ENCODE assay signal across 15 cellular contexts in genomic region chr11:118410055-118410745, GRCh38. TPM values are rescaled to one million over a fixed set of nuclear protein-coding genes. Genes with fewer than 3 reads are reported as not detected.
DNase-seq lines count a peak whose midpoint lies in the region; ATAC-seq and TF ChIP-seq lines count a peak whose summit lies in the region.
"Had no signal": no experiment of that assay in that cellular context is flagged by ENCODE, and none has a peak within 500 bp of the region (broad histone marks: within the 10 kb centered on the region; RNA-seq: fewer than 3 reads in every experiment).

No MANE protein-coding gene starts in this region.

- in situ Hi-C loops in Caki2 (cut with HindIII; ENCODE audit: low pct_unique_long_range_greater_than_20kb, low sequenced_read_pairs) (no loop called here), Panc1 (cut with HindIII; ENCODE audit: low pct_unique_long_range_greater_than_20kb, low sequenced_read_pairs) (no loop called here), G401 (cut with HindIII; ENCODE audit: low sequenced_read_pairs) (no loop called here)

- peak; percentile 67 for DNase-seq in Caki2 (ENCODE audit: low read depth)
- DNase-seq in Panc1 (ENCODE audit: low read depth, low spot score), result no peak
- DNase-seq in COR-L47 (lab: John Stamatoyannopoulos, UW), result no peak
- no peak for DNase-seq in MM.1S
- DNase-seq in NCI-H345 (lab: John Stamatoyannopoulos, UW), result no peak
- DNase-seq in G401 (ENCODE audit: low spot score), result no peak
- DNase-seq: activated CD4-positive, CD25-positive, alpha-beta regulatory T cell; NCI-H187; NK-92 treated with Interleukin-12 subunit alpha and Interleukin-12 subunit beta, amount 100 ng/mL, for 24 hours; SK-N-SH; stimulated activated naive CD8-positive, alpha-beta T cell treated with anti-CD3 and anti-CD28 coated beads, Interleukin-15, Interleukin-2, amounts not matched to agents 100 U/mL and 50 U/mL, for 24 hours had no signal

- peaks cover 50% of the 10 kb centered on the region for H3K79me2 ChIP-seq in MM.1S (ENCODE audit: low read length)

- no peak overlapping the region for H2AFZ ChIP-seq in MM.1S (ENCODE audit: low read length)
- H2AFZ ChIP-seq: parathyroid adenoma had no signal

- H3F3A ChIP-seq in MM.1S (ENCODE audit: insufficient read depth, low read length), result no peaks in the 10 kb centered on the region

- ATAC-seq in GM18867 (IDR thresholded peaks at IDR 0.05; ENCODE audit: unreplicated experiment) (peak; percentile 73), HG02759 (IDR thresholded peaks at IDR 0.05; ENCODE audit: unreplicated experiment) (peak; percentile 54), Panc1 (no peak)
- ATAC-seq: stimulated activated naive CD8-positive, alpha-beta T cell treated with anti-CD3 and anti-CD28 coated beads, Interleukin-15, Interleukin-2, amounts not matched to agents 100 U/mL and 50 U/mL, for 24 hours had no signal

- H4K20me1 ChIP-seq in MM.1S (ENCODE audit: insufficient read depth, low read length), result peaks cover 5% of the 10 kb centered on the region; the same call in 1 of the 2 replicates

- H3K4me1 ChIP-seq in Panc1 (ENCODE audit: control insufficient read depth, insufficient read depth, low read length) (peaks cover 67% of the 10 kb centered on the region), MM.1S (ENCODE audit: low read length) (no peaks in the 10 kb centered on the region)
- H3K4me1 ChIP-seq: parathyroid adenoma had no signal

- no peak overlapping the region for H3K9ac ChIP-seq in MM.1S (ENCODE audit: low read length)
- H3K9ac ChIP-seq: parathyroid adenoma, SK-N-SH had no signal

- H3K36me3 ChIP-seq in Panc1 (ENCODE audit: control insufficient read depth, insufficient read depth, low read length), result peaks cover 30% of the 10 kb centered on the region
- 0 out of 2 replicates have a peak, but pooled peaks cover 5% of the 10 kb centered on the region for H3K36me3 ChIP-seq in MM.1S (replicated peaks; ENCODE audit: insufficient read depth, low read length)

- CTCF ChIA-PET in Panc1 (lab: Charles Lee), result interaction anchor here (0.7 kb wide), 1 partner anchor 16 kb away, joined by 3 read pairs; no protein-coding TSS in a partner anchor

- H3K9me3 ChIP-seq in Panc1 (ENCODE audit: control insufficient read depth, insufficient read depth, low read depth, low read length) (no peaks in the 10 kb centered on the region), MM.1S (replicated peaks; ENCODE audit: insufficient read depth, low read length) (no peaks in the 10 kb centered on the region)
- H3K9me3 ChIP-seq: SK-N-SH had no signal

- H3K9me2 ChIP-seq in MM.1S (replicated peaks; ENCODE audit: insufficient read depth, low read length), result no peaks in the 10 kb centered on the region
- H3K9me2 ChIP-seq: SK-N-SH had no signal

- BruUV-seq in Panc1 (replicated peaks; lab: Mats Ljungman, UMichigan), result no TSS peak

- intact Hi-C loops in Panc1 (cut with micrococcal nuclease; ENCODE audit: unreplicated experiment), result no loop called here

- POLR2A ChIA-PET in Panc1 (lab: Charles Lee), result interaction anchor here (0.6 kb wide), 2 partner anchors 88 to 160 kb away, joined by 4 read pairs; no protein-coding TSS in a partner anchor

- peak overlapping the region; percentile 62 for H3K27ac ChIP-seq in Panc1 (ENCODE audit: low read length)
- H3K27ac ChIP-seq in MM.1S (ENCODE audit: low read length), result no peak overlapping the region
- H3K27ac ChIP-seq: C4-2B, parathyroid adenoma had no signal

- TF ChIP-seq CTCF in Panc1 (IDR thresholded peaks at IDR 0.05) (no peak), MM.1S (IDR thresholded peaks at IDR 0.05; ENCODE audit: low read length) (no peak)

- H3K4me3 ChIP-seq in Panc1 (ENCODE audit: low read depth in 2 of 2, low read length in 2 of 2), result no peak overlapping the region
- no peak overlapping the region for H3K4me3 ChIP-seq in MM.1S (ENCODE audit: low read length)

- no peak overlapping the region for H3K4me2 ChIP-seq in MM.1S (ENCODE audit: low read depth, low read length)
- H3K4me2 ChIP-seq: SK-N-SH had no signal

- H3K27me3 ChIP-seq in Panc1 (ENCODE audit: control insufficient read depth, insufficient read depth, low read length), result no peaks in the 10 kb centered on the region
- no peaks in the 10 kb centered on the region for H3K27me3 ChIP-seq in MM.1S (replicated peaks; ENCODE audit: insufficient read depth, low read length)

RNA-seq across cellular contexts. Expression of gene ATP5MG, which starts 8.8 kb away (rescaled TPM):
- 126 and 158 TPM in 2 replicates for total RNA-seq in Caki2 (2014; rRNA removed; shearing (Covaris generic); ENCODE audit: low replicate concordance)
- 504 TPM for total RNA-seq in Panc1 (2021; ENCODE audit: unreplicated experiment)
- polyA plus RNA-seq in Panc1 (2012; ENCODE audit: insufficient read length), result 755 TPM
- total RNA-seq in G401 (2014; rRNA removed; shearing (Covaris generic)), result 146 and 244 TPM in 2 replicates

RNA-seq across cellular contexts. Expression of gene KMT2A, which starts 26.1 kb away (rescaled TPM):
- 5.3 and 20.3 TPM in 2 replicates for total RNA-seq in Caki2 (2014; rRNA removed; shearing (Covaris generic); ENCODE audit: low replicate concordance)
- 139 TPM for total RNA-seq in Panc1 (2021; ENCODE audit: unreplicated experiment)
- 74.2 TPM for polyA plus RNA-seq in Panc1 (2012; ENCODE audit: insufficient read length)
- total RNA-seq in G401 (2014; rRNA removed; shearing (Covaris generic)), result 6.6 and 20.5 TPM in 2 replicates

RNA-seq across cellular contexts. Expression of gene UBE4A, which starts 50.8 kb away (rescaled TPM):
- total RNA-seq in Caki2 (2014; rRNA removed; shearing (Covaris generic); ENCODE audit: low replicate concordance), result 13.3 and 16.0 TPM in 2 replicates
- 57.9 TPM for total RNA-seq in Panc1 (2021; ENCODE audit: unreplicated experiment)
- polyA plus RNA-seq in Panc1 (2012; ENCODE audit: insufficient read length), result 17.5 TPM
- total RNA-seq in G401 (2014; rRNA removed; shearing (Covaris generic)), result 24.3 and 35.0 TPM in 2 replicates
